1 cellular context compared by ENCODE assay signal in genomic region chr17:75402038-75402437, GRCh38.
TF ChIP-seq lines count a peak whose summit lies in the region.

No MANE protein-coding gene starts in this region.

TF ChIP-seq in K562, 482 proteins besides CTCF, POLR2A, EP300 and RAD21:
- no peak for TF ChIP-seq GTF3C2 (IDR thresholded peaks at IDR 0.05; ENCODE audit: borderline replicate concordance, extremely low read depth, insufficient read length)
- TF ChIP-seq KAT2B (IDR thresholded peaks at IDR 0.05; ENCODE audit: low read depth, low read length): no peak
- no peak for TF ChIP-seq NR4A1 (CRISPR knock-in tag; IDR thresholded peaks at IDR 0.05)
- no peak for TF ChIP-seq NR4A1 (tag; IDR thresholded peaks at IDR 0.05)
- no peak for TF ChIP-seq CBX1 (IDR thresholded peaks at IDR 0.05; ENCODE audit: low read depth)
- no peak for TF ChIP-seq ARID1B (IDR thresholded peaks at IDR 0.05)
- TF ChIP-seq ZNF24 (IDR thresholded peaks at IDR 0.05): no peak
- TF ChIP-seq NFRKB (IDR thresholded peaks at IDR 0.05; ENCODE audit: low read depth): no peak
- TF ChIP-seq YY1 (IDR thresholded peaks at IDR 0.05; ENCODE audit: borderline replicate concordance in 1 of 3, control insufficient read depth in 1 of 3, extremely low read depth in 1 of 3, insufficient read depth in 3 of 3, insufficient read length in 1 of 3, insufficient replicate concordance in 2 of 3, low read depth in 1 of 3, low read length in 2 of 3): no peak
- no peak for TF ChIP-seq NELFE (IDR thresholded peaks at IDR 0.05; ENCODE audit: insufficient read depth, insufficient read length)
- no peak for TF ChIP-seq ARID3B (CRISPR knock-in tag; IDR thresholded peaks at IDR 0.05; ENCODE audit: borderline replicate concordance)
- no peak for TF ChIP-seq ZNF77 (CRISPR knock-in tag; IDR thresholded peaks at IDR 0.05)
- TF ChIP-seq AFF1 (IDR thresholded peaks at IDR 0.05; ENCODE audit: low read depth in 1 of 2, partially characterized antibody in 2 of 2): no peak
- TF ChIP-seq SP1 (CRISPR knock-in tag; IDR thresholded peaks at IDR 0.05): no peak
- TF ChIP-seq TAF9B (IDR thresholded peaks at IDR 0.05; ENCODE audit: partially characterized antibody): no peak
- no peak for TF ChIP-seq ZNF449 (CRISPR knock-in tag; IDR thresholded peaks at IDR 0.05)
